ENCODE assay signal across 2 cellular contexts in the genomic region with DNA sequence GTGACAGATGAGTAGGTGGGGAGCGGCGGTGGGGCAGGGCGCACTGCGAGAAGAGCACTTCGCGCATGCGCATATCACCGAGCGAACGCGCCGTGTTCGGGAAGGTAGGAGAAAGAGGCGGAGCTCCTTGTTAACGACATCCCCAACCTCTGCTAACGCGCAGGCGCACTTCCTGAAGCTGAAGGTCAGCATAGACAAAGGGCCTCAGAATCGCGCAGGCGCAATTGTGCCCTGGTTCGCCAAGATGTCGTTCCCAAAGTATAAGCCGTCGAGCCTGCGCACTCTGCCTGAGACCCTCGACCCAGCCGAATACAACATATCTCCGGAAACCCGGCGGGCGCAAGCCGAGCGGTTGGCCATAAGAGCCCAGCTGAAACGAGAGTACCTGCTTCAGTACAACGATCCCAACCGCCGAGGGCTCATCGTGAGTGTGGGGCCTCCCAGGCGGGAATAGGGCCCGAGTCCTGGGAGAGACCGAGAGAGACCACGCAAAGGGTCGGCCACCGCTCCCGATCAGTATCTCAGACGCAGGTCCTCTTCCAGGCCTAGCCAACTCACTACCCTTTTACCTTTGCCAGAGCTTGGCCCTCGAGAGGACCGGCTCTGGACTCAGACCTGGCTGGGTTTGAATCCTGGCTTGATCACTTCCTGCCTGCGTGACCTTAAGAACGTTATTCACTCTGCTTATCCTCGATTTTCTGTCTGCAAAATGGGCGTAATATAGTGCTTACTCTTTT.
TF ChIP-seq lines count a peak whose summit lies in the region.

A gene (plus strand): TSS at position 221 of the 737 bp plus-strand sequence. CDS start 24 bp downstream, at position 245.

TF ChIP-seq in IMR-90, 13 proteins besides CTCF, POLR2A, EP300 and RAD21:
- peak; percentile 10; the same call in 1 of the 2 replicates for TF ChIP-seq MXI1 (IDR thresholded peaks at IDR 0.05; ENCODE audit: borderline replicate concordance, low read depth, low read length)
- no peak for TF ChIP-seq BHLHE40 (IDR thresholded peaks at IDR 0.05; ENCODE audit: low read depth, low read length)
- no peak for TF ChIP-seq NFE2L2 (IDR thresholded peaks at IDR 0.05; ENCODE audit: low read depth, low read length)
- TF ChIP-seq RCOR1 (IDR thresholded peaks at IDR 0.05; ENCODE audit: insufficient replicate concordance, low read length): peak; percentile 35

TF ChIP-seq in endothelial cell of umbilical vein, 7 proteins besides CTCF, POLR2A, EP300 and RAD21:
- TF ChIP-seq POLR2AphosphoS5 (IDR thresholded peaks at IDR 0.05; ENCODE audit: insufficient read depth, low read depth, low read length) (peak; percentile 89), EZH2 (IDR thresholded peaks at IDR 0.05; ENCODE audit: borderline replicate concordance, low read depth, low read length, severe bottlenecking) (no peak), GATA2 (IDR thresholded peaks at IDR 0.05; ENCODE audit: insufficient read depth, insufficient read length, low read depth, low read length) (peak; percentile 28)
TF ChIP-seq in endothelial cell of umbilical vein: peak in this region for 2.
